8 cellular contexts compared by ENCODE assay signal in the genomic region with DNA sequence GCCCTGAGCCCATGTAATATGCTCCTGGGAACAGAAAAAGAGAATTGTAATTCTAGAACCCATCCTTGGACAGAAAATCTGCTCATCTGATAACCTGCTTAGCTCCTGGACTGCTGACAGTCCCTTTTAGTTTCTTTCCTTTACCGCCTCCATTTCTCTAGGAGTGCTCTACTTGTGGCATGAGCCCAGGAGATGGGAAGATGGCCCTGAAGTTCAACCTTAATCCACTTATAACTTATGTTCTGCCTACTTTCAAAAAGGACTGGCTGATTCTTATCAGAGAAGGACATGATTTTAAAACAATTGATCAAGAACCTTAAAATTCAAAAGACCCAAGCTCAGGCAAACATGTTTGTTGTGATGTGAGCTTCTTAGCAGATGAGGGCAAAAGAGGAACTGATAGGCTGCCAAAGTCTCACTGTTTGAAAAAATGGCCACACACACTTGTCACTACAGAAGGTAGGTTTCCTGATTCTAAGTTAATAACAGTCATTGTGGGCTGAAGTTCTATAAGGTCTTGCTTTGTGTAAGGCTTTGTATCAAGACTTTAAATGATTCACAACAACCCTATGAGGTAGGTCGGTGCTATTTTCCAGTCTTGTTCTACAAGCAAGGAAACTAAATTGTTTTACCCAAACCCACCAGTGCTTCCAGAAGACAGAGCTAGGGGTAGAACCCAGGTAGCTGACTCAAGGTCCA.
A peak's percentile ranks its signal among the peaks of the same experiment; 100 is the strongest.
DNase-seq lines count a peak whose midpoint lies in the region; ATAC-seq, FAIRE-seq and TF ChIP-seq lines count a peak whose summit lies in the region.

No MANE protein-coding gene starts in this region.

- POLR2A ChIA-PET in A673 (lab: Charles Lee; ENCODE audit: low non-redundant PET): no interaction called here

- H3K9me2 ChIP-seq in hepatocyte (replicated peaks; ENCODE audit: insufficient read depth): no peaks in the 10 kb centered on the region

- H3K36me3 ChIP-seq in hepatocyte (replicated peaks; ENCODE audit: insufficient read depth, low read depth) (no peaks in the 10 kb centered on the region), brain microvascular endothelial cell (replicated peaks) (no peaks in the 10 kb centered on the region), A673 (ENCODE audit: insufficient read depth, low read length, poor library complexity, severe bottlenecking) (no peaks in the 10 kb centered on the region)

- TF ChIP-seq CTCF in hepatocyte (IDR thresholded peaks at IDR 0.05; ENCODE audit: poor library complexity): no peak
- TF ChIP-seq CTCF in brain microvascular endothelial cell (IDR thresholded peaks at IDR 0.05; ENCODE audit: low read depth, low read length, missing control alignments): no peak
- no peak for TF ChIP-seq CTCF in A673 (conservative IDR thresholded peaks at IDR 0.05; ENCODE audit: low read depth, low read length)

- WGBS in hepatocyte (ENCODE audit: low lambda C conversion rate, missing lambda C conversion rate): 90% methylated on average over 2 of the region's 2 CpGs

- H3K4me1 ChIP-seq in hepatocyte (ENCODE audit: insufficient read depth): peaks cover 8% of the 10 kb centered on the region
- H3K4me1 ChIP-seq in A673 (ENCODE audit: insufficient read depth, low read length, poor library complexity, severe bottlenecking): no peaks in the 10 kb centered on the region

- H3K27me3 ChIP-seq in hepatocyte (no peaks in the 10 kb centered on the region), brain microvascular endothelial cell (replicated peaks) (no peaks in the 10 kb centered on the region), A673 (replicated peaks; ENCODE audit: insufficient read depth, low read depth, low read length, poor library complexity) (no peaks in the 10 kb centered on the region)

- no peak overlapping the region for H2AFZ ChIP-seq in hepatocyte

- no peak for FAIRE-seq in frontal cortex (lab: Jason Lieb, UNC)

- H3K4me2 ChIP-seq in hepatocyte: no peak overlapping the region

- no peaks in the 10 kb centered on the region for H3K9me3 ChIP-seq in hepatocyte (ENCODE audit: low read depth)
- no peaks in the 10 kb centered on the region for H3K9me3 ChIP-seq in A673 (ENCODE audit: low read depth, low read length, poor library complexity, severe bottlenecking)

- no TSS peak for BruUV-seq in A673 (replicated peaks; lab: Mats Ljungman, UMichigan)

- CTCF ChIA-PET in A673 (lab: Charles Lee): no interaction called here

- ATAC-seq in GM18502 (IDR thresholded peaks at IDR 0.05; ENCODE audit: poor library complexity, unreplicated experiment) (peak; percentile 68), GM21515 (IDR thresholded peaks at IDR 0.05; ENCODE audit: unreplicated experiment) (peak; percentile 55), HG03521 (IDR thresholded peaks at IDR 0.05; ENCODE audit: unreplicated experiment) (peak; percentile 69)

- H4K20me1 ChIP-seq in hepatocyte (ENCODE audit: insufficient read depth, poor library complexity, severe bottlenecking): no peaks in the 10 kb centered on the region

- in situ Hi-C loops in brain microvascular endothelial cell (cut with HindIII; ENCODE audit: low pct_ligation_motif_present, low sequenced_read_pairs): no loop called here

- H3K79me2 ChIP-seq in hepatocyte: peaks cover 59% of the 10 kb centered on the region

- intact Hi-C loops in A673 (cut with micrococcal nuclease; ENCODE audit: unreplicated experiment): no loop called here

- DNase-seq in hepatocyte (ENCODE audit: low spot score) (no peak), frontal cortex (ENCODE audit: low spot score in 2 of 2) (no peak), globus pallidus (ENCODE audit: low spot score) (no peak), brain microvascular endothelial cell (no peak), A673 (ENCODE audit: low spot score) (no peak)

- no peak overlapping the region for H3K4me3 ChIP-seq in hepatocyte
- H3K4me3 ChIP-seq in brain microvascular endothelial cell (ENCODE audit: low read depth, low read length): no peak overlapping the region
- H3K4me3 ChIP-seq in A673 (ENCODE audit: low read depth, low read length, poor library complexity, severe bottlenecking): no peak overlapping the region

- H3K27ac ChIP-seq in hepatocyte: peak overlapping the region; percentile 90
- no peak overlapping the region for H3K27ac ChIP-seq in brain microvascular endothelial cell
- no peak overlapping the region for H3K27ac ChIP-seq in A673 (ENCODE audit: low read depth, low read length, poor library complexity, severe bottlenecking)
